In genomic region chr20:1949306-1949705, GRCh38 we compare ENCODE assay signal across 25 cellular contexts. TPM values are rescaled to one million over a fixed set of nuclear protein-coding genes. Genes with fewer than 3 reads are reported as not detected.
DNase-seq lines count a peak whose midpoint lies in the region; FAIRE-seq and TF ChIP-seq lines count a peak whose summit lies in the region.
"Had no signal": no experiment of that assay in that cellular context is flagged by ENCODE, and none has a peak within 500 bp of the region (broad histone marks: within the 10 kb centered on the region; RNA-seq: fewer than 3 reads in every experiment).

No MANE protein-coding gene starts in this region.

- no peak for TF ChIP-seq EP300 in H1 (IDR thresholded peaks at IDR 0.05; ENCODE audit: borderline replicate concordance in 1 of 2, low read depth in 2 of 2, low read length in 2 of 2)

- no peak for TF ChIP-seq POLR2A in H1 (IDR thresholded peaks at IDR 0.05; ENCODE audit: control extremely low read depth in 1 of 2, low read depth in 2 of 2, low read length in 2 of 2)

- no peak overlapping the region for H4K5ac ChIP-seq in H1 (ENCODE audit: insufficient read length, low read depth, low read length)

- H2BK15ac ChIP-seq in H1 (ENCODE audit: low read length) = no peak overlapping the region

- no peak overlapping the region; the same call in 1 of the 2 replicates for H3K18ac ChIP-seq in H1 (ENCODE audit: extremely low read depth, low read length)

- H3K36me3 Mint-ChIP-seq in neural progenitor cell (no peaks in the 10 kb centered on the region), chondrocyte (ENCODE audit: low read depth) (no peaks in the 10 kb centered on the region)
- H3K36me3 Mint-ChIP-seq in activated T-cell treated with anti-CD3 and anti-CD28 coated beads, Interleukin-2, amount 50 U/mL, for 24 hours (ENCODE audit: low read depth) = no peaks in the 10 kb centered on the region

- H3K27ac Mint-ChIP-seq in neural progenitor cell (peak overlapping the region; percentile 47), chondrocyte (ENCODE audit: unreplicated experiment) (no peak overlapping the region)
- no peak overlapping the region for H3K27ac Mint-ChIP-seq in activated T-cell treated with anti-CD3 and anti-CD28 coated beads, Interleukin-2, amount 50 U/mL, for 24 hours
- H3K27ac Mint-ChIP-seq: T-helper 1 cell treated with Interleukin-12 subunit alpha and Interleukin-12 subunit beta and Interleukin-4 antibody, amounts not matched to agents 30 μg/mL and 1 μg/mL, for 36 hours had no signal

- H3K56ac ChIP-seq in H1 (replicated peaks; ENCODE audit: insufficient read length, low read depth, low read length) = no peak overlapping the region

- peaks cover 71% of the 10 kb centered on the region for H3K4me1 ChIP-seq in A673 (ENCODE audit: insufficient read depth, low read length, poor library complexity, severe bottlenecking)
- H3K4me1 ChIP-seq in OCI-LY7 (ENCODE audit: insufficient read depth, low read length, poor library complexity, severe bottlenecking) = peaks cover 23% of the 10 kb centered on the region
- H3K4me1 ChIP-seq in H1 (replicated peaks in 1 of 4; ENCODE audit: control insufficient read depth in 3 of 4, insufficient read depth in 4 of 4, low read length in 3 of 4) = peaks cover 4 to 29% (median 13%) of the 10 kb centered on the region in 4 experiments; a peak in 6 of 7 replicates
- peaks cover 52% of the 10 kb centered on the region for H3K4me1 ChIP-seq in neural progenitor cell
- H3K4me1 ChIP-seq in PC-9 (replicated peaks; ENCODE audit: insufficient read depth) = no peaks in the 10 kb centered on the region
- H3K4me1 ChIP-seq: A549 had no signal

- H3K9me3 Mint-ChIP-seq in neural progenitor cell (no peaks in the 10 kb centered on the region), chondrocyte (ENCODE audit: low read depth) (no peaks in the 10 kb centered on the region)
- no peaks in the 10 kb centered on the region for H3K9me3 Mint-ChIP-seq in activated T-cell treated with anti-CD3 and anti-CD28 coated beads, Interleukin-2, amount 50 U/mL, for 24 hours
- H3K9me3 Mint-ChIP-seq: T-helper 1 cell treated with Interleukin-12 subunit alpha and Interleukin-12 subunit beta and Interleukin-4 antibody, amounts not matched to agents 30 μg/mL and 1 μg/mL, for 36 hours had no signal

- DNase-seq in A673 (ENCODE audit: low spot score) = no peak
- no peak for DNase-seq in OCI-LY7 (ENCODE audit: low spot score)
- DNase-seq in H1 (ENCODE audit: low read depth in 1 of 2, low spot score in 2 of 2) = no peak
- DNase-seq in neural progenitor cell (ENCODE audit: low spot score) = no peak
- DNase-seq in PC-9 = no peak
- no peak for DNase-seq in chondrocyte (ENCODE audit: low spot score)
- no peak for DNase-seq in activated T-cell treated with anti-CD3 and anti-CD28 coated beads, Interleukin-2, amount 50 U/mL, for 24 hours
- no peak for DNase-seq in GM19240 (ENCODE audit: insufficient read length, low spot score)
- DNase-seq: activated CD4-positive, alpha-beta T cell treated with anti-CD3 and anti-CD28 coated beads, Interleukin-2, amount 50 U/mL, for 4 hours; effector memory CD4-positive, alpha-beta T cell; glutamatergic neuron; IMR-90; left lung; NCI-H1417 treated with DMSO at 0.1 percent for 48 hours; NCI-H748 treated with DMSO at 0.1 percent for 48 hours; OCI-M1; SIG-M5; stimulated activated CD4-positive, alpha-beta T cell treated with anti-CD3 and anti-CD28 coated beads, Interleukin-12 subunit alpha, Interleukin-12 subunit beta, amount 100 ng/mL, for 4 hours; stimulated activated CD8-positive, alpha-beta memory T cell treated with anti-CD3 and anti-CD28 coated beads, Interleukin-4, amount 100 ng/mL, for 48 hours had no signal

- peaks cover 10% of the 10 kb centered on the region for H3K27me3 Mint-ChIP-seq in neural progenitor cell (ENCODE audit: insufficient read depth, low read depth)
- peaks cover 37% of the 10 kb centered on the region for H3K27me3 Mint-ChIP-seq in chondrocyte (ENCODE audit: low read depth)
- peaks cover 39% of the 10 kb centered on the region for H3K27me3 Mint-ChIP-seq in activated T-cell treated with anti-CD3 and anti-CD28 coated beads, Interleukin-2, amount 50 U/mL, for 24 hours

- no peaks in the 10 kb centered on the region for H3K27me3 ChIP-seq in A673 (replicated peaks; ENCODE audit: insufficient read depth, low read depth, low read length, poor library complexity)
- H3K27me3 ChIP-seq in H1 (replicated peaks in 1 of 4; ENCODE audit: control insufficient read depth in 3 of 4, extremely low read depth in 1 of 4, insufficient read depth in 3 of 4, low read length in 3 of 4) = peaks cover 0 to 30% (median 17%) of the 10 kb centered on the region in 4 experiments; a peak in 6 of 7 replicates
- H3K27me3 ChIP-seq in neural progenitor cell = peaks cover 35% of the 10 kb centered on the region
- H3K27me3 ChIP-seq in PC-9 (ENCODE audit: insufficient read depth, low read depth) = peaks cover 18% of the 10 kb centered on the region; the same call in 1 of the 2 replicates

- no peak overlapping the region for H2BK20ac ChIP-seq in H1 (ENCODE audit: low read length)

- H4K91ac ChIP-seq in H1 (replicated peaks; ENCODE audit: insufficient read length, low read length) = no peak overlapping the region

- no peaks in the 10 kb centered on the region for H3K9me3 ChIP-seq in A673 (ENCODE audit: low read depth, low read length, poor library complexity, severe bottlenecking)
- H3K9me3 ChIP-seq in OCI-LY7 (ENCODE audit: low read length) = no peaks in the 10 kb centered on the region
- no peaks in the 10 kb centered on the region for H3K9me3 ChIP-seq in H1 (ENCODE audit: insufficient read depth in 2 of 2, low read depth in 1 of 2, low read length in 1 of 2)
- no peaks in the 10 kb centered on the region for H3K9me3 ChIP-seq in neural progenitor cell (ENCODE audit: low read depth)
- H3K9me3 ChIP-seq in PC-9 (ENCODE audit: insufficient read depth, low read depth) = no peaks in the 10 kb centered on the region
- H3K9me3 ChIP-seq: A549, esophagus muscularis mucosa, left lung had no signal

- intact Hi-C loops in A673 (cut with micrococcal nuclease; ENCODE audit: unreplicated experiment) (no loop called here), OCI-LY7 (cut with micrococcal nuclease; ENCODE audit: unreplicated experiment) (no loop called here), PC-9 (cut with micrococcal nuclease; ENCODE audit: unreplicated experiment) (loop anchor here (5.0 kb wide), 1 partner anchor 147 kb away; no protein-coding TSS in a partner anchor)

- H3K14ac ChIP-seq in H1 (ENCODE audit: insufficient read length) = no peak overlapping the region

- no peak overlapping the region for H3K23ac ChIP-seq in H1 (ENCODE audit: insufficient read length)

- H3F3A ChIP-seq in neural progenitor cell (ENCODE audit: low read depth) = peaks cover 50% of the 10 kb centered on the region
- H3F3A ChIP-seq in PC-9 (ENCODE audit: insufficient read depth, low read depth) = no peaks in the 10 kb centered on the region

- CTCF ChIA-PET in A673 (lab: Charles Lee) = interaction anchor here (1.6 kb wide), 1 partner anchor 147 kb away, joined by 5 read pairs; no protein-coding TSS in a partner anchor
- CTCF ChIA-PET in OCI-LY7 (lab: Charles Lee; ENCODE audit: unreplicated experiment) = no interaction called here
- CTCF ChIA-PET in H1 (lab: Charles Lee; ENCODE audit: partially characterized antibody) = interaction anchor here (0.6 to 9.9 kb wide), 5 partner anchors 16 to 382 kb away, joined by 3 to 51 read pairs (median 3); no protein-coding TSS in a partner anchor
- CTCF ChIA-PET in PC-9 (lab: Charles Lee) = no interaction called here

- no peak overlapping the region for H3K4me3 ChIP-seq in A673 (ENCODE audit: low read depth, low read length, poor library complexity, severe bottlenecking)
- H3K4me3 ChIP-seq in OCI-LY7 (ENCODE audit: low read depth, low read length, poor library complexity, severe bottlenecking) = no peak overlapping the region
- no peak overlapping the region for H3K4me3 ChIP-seq in H1 (ENCODE audit: extremely low read depth in 1 of 4, insufficient read depth in 2 of 4, low read depth in 3 of 4, low read length in 4 of 4)
- H3K4me3 ChIP-seq in neural progenitor cell = no peak overlapping the region
- no peak overlapping the region for H3K4me3 ChIP-seq in PC-9
- H3K4me3 ChIP-seq: A549, esophagus muscularis mucosa, left lung had no signal

- TF ChIP-seq CTCF in A673 (conservative IDR thresholded peaks at IDR 0.05; ENCODE audit: low read depth, low read length) (no peak), OCI-LY7 (conservative IDR thresholded peaks at IDR 0.05; ENCODE audit: low read length) (no peak), H1 (IDR thresholded peaks at IDR 0.05; ENCODE audit: control extremely low read depth in 1 of 3, insufficient read depth in 1 of 3, low read depth in 1 of 3, low read length in 3 of 3) (no peak), neural progenitor cell (IDR thresholded peaks at IDR 0.05) (no peak), PC-9 (conservative IDR thresholded peaks at IDR 0.05) (no peak), chondrocyte (IDR thresholded peaks at IDR 0.05) (no peak)

- no peaks in the 10 kb centered on the region for H3K9me2 ChIP-seq in OCI-LY7 (ENCODE audit: insufficient read depth, low read length)
- no peaks in the 10 kb centered on the region for H3K9me2 ChIP-seq in PC-9 (ENCODE audit: insufficient read depth)

- POLR2A ChIA-PET in A673 (lab: Charles Lee; ENCODE audit: low non-redundant PET) (interaction anchor here (0.6 kb wide), 1 partner anchor 229 kb away, joined by 3 read pairs; no protein-coding TSS in a partner anchor), OCI-LY7 (lab: Charles Lee) (no interaction called here), H1 (lab: Charles Lee; ENCODE audit: partially characterized antibody) (interaction anchor here (0.7 kb wide), 1 partner anchor 108 kb away, joined by 4 read pairs; no protein-coding TSS in a partner anchor), PC-9 (lab: Charles Lee; ENCODE audit: unreplicated experiment) (no interaction called here)

- 81% methylated on average over 1 of the region's 1 CpG; no CpG with 5 or more reads in 1 of the 2 experiments for WGBS in H1 (ENCODE audit: extremely low coverage in 1 of 2, insufficient coverage in 1 of 2, insufficient read length in 1 of 2, insufficient replicate concordance in 2 of 2, low coverage in 1 of 2, low lambda C conversion rate in 2 of 2, missing lambda C conversion rate in 1 of 2), 2 experiments

- H2AK5ac ChIP-seq in H1 (ENCODE audit: low read depth, low read length) = no peak overlapping the region

- H3K9ac ChIP-seq in H1 (replicated peaks in 1 of 4; ENCODE audit: extremely low read depth in 1 of 4, low read depth in 3 of 4, low read length in 3 of 4) (no peak overlapping the region), neural progenitor cell (no peak overlapping the region)

- H2BK5ac ChIP-seq in H1 (ENCODE audit: low read depth, low read length) = no peak overlapping the region

- peak overlapping the region; percentile 84; the same call in 1 of the 2 replicates for H2BK12ac ChIP-seq in H1 (ENCODE audit: low read depth, low read length)

- H3K27ac ChIP-seq in A673 (ENCODE audit: low read depth, low read length, poor library complexity, severe bottlenecking) (peak overlapping the region; percentile 68), OCI-LY7 (ENCODE audit: low read depth, low read length, poor library complexity, severe bottlenecking) (no peak overlapping the region), H1 (ENCODE audit: low read depth, low read length) (no peak overlapping the region), neural progenitor cell (no peak overlapping the region), PC-9 (no peak overlapping the region)
- H3K27ac ChIP-seq: A549, esophagus muscularis mucosa, VCaP had no signal

- H3K79me2 ChIP-seq in OCI-LY7 (ENCODE audit: insufficient read depth, low read depth, low read length) = no peaks in the 10 kb centered on the region
- H3K79me2 ChIP-seq in H1 (ENCODE audit: control insufficient read depth in 1 of 2, insufficient read depth in 2 of 2, low read length in 2 of 2) = no peaks in the 10 kb centered on the region
- H3K79me2 ChIP-seq in neural progenitor cell (ENCODE audit: low read depth) = no peaks in the 10 kb centered on the region
- no peaks in the 10 kb centered on the region for H3K79me2 ChIP-seq in PC-9 (ENCODE audit: low read depth)

- no peak overlapping the region for H2BK120ac ChIP-seq in H1 (replicated peaks; ENCODE audit: low read depth, low read length)

- no peaks in the 10 kb centered on the region for H3K79me1 ChIP-seq in H1 (ENCODE audit: low read depth, low read length)

- H3K4ac ChIP-seq in H1 (replicated peaks; ENCODE audit: insufficient read length, low read depth, low read length) = no peak overlapping the region

- H3K4me2 ChIP-seq in OCI-LY7 (ENCODE audit: low read length) (no peak overlapping the region), H1 (ENCODE audit: insufficient read depth in 1 of 2, low read depth in 2 of 2, low read length in 2 of 2) (no peak overlapping the region), neural progenitor cell (no peak overlapping the region), PC-9 (no peak overlapping the region)
- H3K4me2 ChIP-seq: A549 had no signal

- peaks cover 4% of the 10 kb centered on the region; the same call in 1 of the 2 replicates for H3K23me2 ChIP-seq in H1 (ENCODE audit: low read depth, low read length)

- no peak overlapping the region for H3K4me3 Mint-ChIP-seq in neural progenitor cell
- H3K4me3 Mint-ChIP-seq in chondrocyte (ENCODE audit: unreplicated experiment) = no peak overlapping the region
- H3K4me3 Mint-ChIP-seq in activated T-cell treated with anti-CD3 and anti-CD28 coated beads, Interleukin-2, amount 50 U/mL, for 24 hours = no peak overlapping the region
- H3K4me3 Mint-ChIP-seq: T-helper 1 cell treated with Interleukin-12 subunit alpha and Interleukin-12 subunit beta and Interleukin-4 antibody, amounts not matched to agents 30 μg/mL and 1 μg/mL, for 36 hours had no signal

- FAIRE-seq in H1 (lab: Jason Lieb, UNC) = no peak
- FAIRE-seq: A549 had no signal

- H3K4me1 Mint-ChIP-seq in neural progenitor cell = peaks cover 54% of the 10 kb centered on the region
- H3K4me1 Mint-ChIP-seq in chondrocyte (ENCODE audit: low read depth) = peaks cover 9% of the 10 kb centered on the region
- H3K4me1 Mint-ChIP-seq in activated T-cell treated with anti-CD3 and anti-CD28 coated beads, Interleukin-2, amount 50 U/mL, for 24 hours (ENCODE audit: low read depth) = no peaks in the 10 kb centered on the region

- no peak overlapping the region for H4K8ac ChIP-seq in H1 (ENCODE audit: extremely low read depth, insufficient read depth, low read length)

- BruUV-seq in A673 (replicated peaks; lab: Mats Ljungman, UMichigan) (no TSS peak), OCI-LY7 (replicated peaks; lab: Mats Ljungman, UMichigan) (no TSS peak), PC-9 (replicated peaks; lab: Mats Ljungman, UMichigan) (no TSS peak)

- TF ChIP-seq RAD21 in H1 (IDR thresholded peaks at IDR 0.05 in 1 of 2, conservative IDR thresholded peaks at IDR 0.05 in 1 of 2; ENCODE audit: low read depth in 2 of 2, low read length in 2 of 2) = no peak

- H3K36me3 ChIP-seq in A673 (ENCODE audit: insufficient read depth, low read length, poor library complexity, severe bottlenecking) (no peaks in the 10 kb centered on the region), OCI-LY7 (ENCODE audit: insufficient read depth, low read length) (no peaks in the 10 kb centered on the region), H1 (ENCODE audit: control insufficient read depth in 2 of 4, insufficient read depth in 4 of 4, low read length in 3 of 4) (no peaks in the 10 kb centered on the region), neural progenitor cell (no peaks in the 10 kb centered on the region), PC-9 (ENCODE audit: low read depth) (no peaks in the 10 kb centered on the region)
- H3K36me3 ChIP-seq: esophagus muscularis mucosa, left lung had no signal

- H4K20me1 ChIP-seq in OCI-LY7 (ENCODE audit: insufficient read depth, low read length) (no peaks in the 10 kb centered on the region), H1 (replicated peaks in 1 of 2; ENCODE audit: control insufficient read depth in 1 of 2, insufficient read depth in 2 of 2, low read length in 2 of 2) (no peaks in the 10 kb centered on the region), neural progenitor cell (ENCODE audit: low read depth) (no peaks in the 10 kb centered on the region), PC-9 (ENCODE audit: insufficient read depth) (no peaks in the 10 kb centered on the region)

- peak overlapping the region; percentile 42 for H2AFZ ChIP-seq in OCI-LY7 (ENCODE audit: low read length)
- H2AFZ ChIP-seq in H1 (ENCODE audit: low read length) = no peak overlapping the region
- no peak overlapping the region for H2AFZ ChIP-seq in neural progenitor cell (replicated peaks)
- H2AFZ ChIP-seq in PC-9 = no peak overlapping the region

RNA-seq across cellular contexts. Expression of gene PDYN, which starts 44.6 kb away (rescaled TPM):
- not detected in 2 replicates for total RNA-seq in A673 (2021)
- total RNA-seq in OCI-LY7 (2014; rRNA removed; shearing (Covaris generic)) = not detected in 2 replicates
- not detected in 2 replicates for total RNA-seq in OCI-LY7 (2022)
- total RNA-seq in H1 (2021; fragmentation: NEBNext Ultra II Directional; extraction: Animal tissue kit (Norgen Biotek cat#: 25700)) = 0.54 and 0.63 TPM in 2 replicates
- polyA plus RNA-seq in H1 (2011; rRNA removed) = 0.46 and 0.60 TPM in 2 replicates
- polyA plus RNA-seq in H1 (2011; cell fraction: cytosol; rRNA removed) = 0.56 TPM
- 0.40 TPM for polyA plus RNA-seq in H1 (2011; cell fraction: nucleus; rRNA removed)
- polyA plus RNA-seq in H1 (2012, experiment 1 of 2) = 0.43 to 0.94 TPM (median 0.65 TPM) in 4 replicates
- polyA plus RNA-seq in H1 (2012, experiment 2 of 2) = 0.35 TPM
- polyA plus RNA-seq in H1 (2013, experiment 1 of 2) = 0.36 TPM
- 0.53 TPM for polyA plus RNA-seq in H1 (2013, experiment 2 of 2)
- 0.41 and 0.71 TPM in 2 replicates for polyA minus RNA-seq in H1 (2011; rRNA and poly(A)+ RNA removed)
- 0.44 TPM for polyA minus RNA-seq in H1 (2011; cell fraction: cytosol; rRNA and poly(A)+ RNA removed)
- 0.60 TPM for polyA minus RNA-seq in H1 (2011; cell fraction: nucleus; rRNA and poly(A)+ RNA removed)
- 0.12 and 0.30 TPM in 2 replicates for total RNA-seq in neural progenitor cell (ENCODE audit: low replicate concordance)
- not detected in 2 replicates for total RNA-seq in PC-9 (2021)
- total RNA-seq in chondrocyte = not detected in 3 replicates
- total RNA-seq: esophagus muscularis mucosa, IMR-90, left lung, renal cortical epithelial cell, subcutaneous adipose tissue had no signal
- polyA plus RNA-seq: A549, IMR-90 had no signal

RNA-seq across cellular contexts. Expression of gene SIRPA, which starts 54.1 kb away (rescaled TPM):
- 81.0 and 81.2 TPM in 2 replicates for total RNA-seq in A673 (2021)
- not detected in 2 replicates for total RNA-seq in OCI-LY7 (2014; rRNA removed; shearing (Covaris generic))
- not detected in 2 replicates for total RNA-seq in OCI-LY7 (2022)
- 4.3 and 4.4 TPM in 2 replicates for total RNA-seq in H1 (2021; fragmentation: NEBNext Ultra II Directional; extraction: Animal tissue kit (Norgen Biotek cat#: 25700))
- polyA plus RNA-seq in H1 (2011; rRNA removed) = 3.9 and 5.7 TPM in 2 replicates
- 3.2 TPM for polyA plus RNA-seq in H1 (2011; cell fraction: cytosol; rRNA removed)
- polyA plus RNA-seq in H1 (2011; cell fraction: nucleus; rRNA removed) = 6.7 TPM
- 4.9 to 6.1 TPM (median 5.2 TPM) in 4 replicates for polyA plus RNA-seq in H1 (2012, experiment 1 of 2)
- polyA plus RNA-seq in H1 (2012, experiment 2 of 2) = 4.8 TPM
- 2.9 TPM for polyA plus RNA-seq in H1 (2013, experiment 1 of 2)
- 3.1 TPM for polyA plus RNA-seq in H1 (2013, experiment 2 of 2)
- polyA minus RNA-seq in H1 (2011; rRNA and poly(A)+ RNA removed) = 3.2 and 3.4 TPM in 2 replicates
- 3.3 TPM for polyA minus RNA-seq in H1 (2011; cell fraction: cytosol; rRNA and poly(A)+ RNA removed)
- polyA minus RNA-seq in H1 (2011; cell fraction: nucleus; rRNA and poly(A)+ RNA removed) = 3.0 TPM
- total RNA-seq in neural progenitor cell (ENCODE audit: low replicate concordance) = 5.1 and 7.8 TPM in 2 replicates
- 18.4 and 18.5 TPM in 2 replicates for total RNA-seq in PC-9 (2021)
- 16.2 to 25.6 TPM (median 24.9 TPM) in 3 replicates for total RNA-seq in chondrocyte

Comparison
In these comparisons a context has a peak if more than half of its experiments do, and no peak if none do; other contexts are left out.
1. CTCF ChIA-PET loops: an anchor here in A673 (1.6 kb wide) and H1 (0.6 to 9.9 kb wide); none called in OCI-LY7 and PC-9.
2. POLR2A ChIA-PET loops: an anchor here in A673 (0.6 kb wide) and H1 (0.7 kb wide); none called in OCI-LY7 and PC-9.